ENCODE assay signal across 11 cellular contexts in the genomic region with DNA sequence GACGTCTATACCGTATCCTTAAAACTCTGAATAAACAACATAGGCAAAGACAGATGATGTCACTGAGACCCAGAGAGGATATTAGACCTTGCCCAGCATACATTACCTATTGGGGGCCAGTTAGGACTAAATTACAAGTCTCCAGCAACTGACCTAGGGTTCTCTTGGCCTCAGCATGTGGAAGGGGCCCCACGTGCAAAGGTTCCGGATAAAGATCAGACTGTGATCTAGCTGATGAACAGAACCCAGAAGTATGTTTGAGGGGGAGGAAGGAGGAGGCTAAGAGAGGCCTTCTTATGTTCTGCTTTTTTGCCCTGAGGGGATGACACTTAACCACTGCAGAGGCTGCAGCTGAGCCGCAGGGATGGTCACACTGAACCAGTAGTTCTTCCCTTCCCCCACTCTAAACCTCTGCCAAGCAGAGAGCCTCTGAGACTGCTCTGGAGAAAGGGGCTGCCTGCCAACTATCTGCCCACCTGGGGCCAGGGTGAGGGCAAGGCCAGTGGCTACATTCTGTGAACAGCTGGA. TPM values are rescaled to one million over a fixed set of nuclear protein-coding genes. Genes with fewer than 3 reads are reported as not detected.
DNase-seq lines count a peak whose midpoint lies in the region; ATAC-seq and TF ChIP-seq lines count a peak whose summit lies in the region.
"Had no signal": no experiment of that assay in that cellular context is flagged by ENCODE, and none has a peak within 500 bp of the region (broad histone marks: within the 10 kb centered on the region; RNA-seq: fewer than 3 reads in every experiment).

No MANE protein-coding gene starts in this region.

- no peak overlapping the region for H3K27ac Mint-ChIP-seq in CD8-positive, alpha-beta T cell
- H3K27ac Mint-ChIP-seq: stimulated activated effector memory CD8-positive, alpha-beta T cell treated with anti-CD3 and anti-CD28 coated beads, Interleukin-12 subunit alpha, Interleukin-12 subunit beta, amount 100 ng/mL, for 72 hours had no signal

- H3K9me3 Mint-ChIP-seq in CD8-positive, alpha-beta T cell: no peaks in the 10 kb centered on the region
- H3K9me3 Mint-ChIP-seq: naive thymus-derived CD8-positive, alpha-beta T cell; stimulated activated effector memory CD8-positive, alpha-beta T cell treated with anti-CD3 and anti-CD28 coated beads, Interleukin-12 subunit alpha, Interleukin-12 subunit beta, amount 100 ng/mL, for 72 hours had no signal

- no peaks in the 10 kb centered on the region for H3K36me3 ChIP-seq in CD8-positive, alpha-beta T cell (ENCODE audit: insufficient read depth, low read length)

- H3K4me1 Mint-ChIP-seq in CD8-positive, alpha-beta T cell (ENCODE audit: low read depth): peaks cover 6% of the 10 kb centered on the region
- H3K4me1 Mint-ChIP-seq: stimulated activated effector memory CD8-positive, alpha-beta T cell treated with anti-CD3 and anti-CD28 coated beads, Interleukin-12 subunit alpha, Interleukin-12 subunit beta, amount 100 ng/mL, for 72 hours had no signal

- no peaks in the 10 kb centered on the region for H3K9me3 ChIP-seq in CD8-positive, alpha-beta T cell (ENCODE audit: low read length)

- peak; percentile 28; the same call in 1 of the 2 replicates for TF ChIP-seq POLR2A in Raji (IDR thresholded peaks at IDR 0.05; ENCODE audit: insufficient read depth, low read depth, low read length)

- CTCF ChIA-PET in CD8-positive, alpha-beta T cell (lab: Charles Lee): interaction anchor here (1.2 kb wide), 1 partner anchor 123 kb away, joined by 3 read pairs; no protein-coding TSS in a partner anchor

- no peaks in the 10 kb centered on the region for H3K27me3 Mint-ChIP-seq in CD8-positive, alpha-beta T cell (ENCODE audit: low read depth)
- H3K27me3 Mint-ChIP-seq: naive thymus-derived CD8-positive, alpha-beta T cell had no signal

- H3K4me3 ChIP-seq in CD8-positive, alpha-beta T cell (ENCODE audit: low read depth, low read length): no peak overlapping the region

- peak; percentile 97 for DNase-seq in KBM-7
- DNase-seq in iris pigment epithelial cell (ENCODE audit: low read depth): peak; percentile 16
- DNase-seq in ureter (ENCODE audit: low spot score): no peak
- no peak for DNase-seq in stimulated activated CD4-positive, alpha-beta T cell treated with anti-CD3 and anti-CD28 coated beads, Interleukin-1b, Interleukin-23, amount 100 ng/mL, for 48 hours
- DNase-seq in CD8-positive, alpha-beta T cell: no peak

- POLR2A ChIA-PET in CD8-positive, alpha-beta T cell (lab: Charles Lee): interaction anchor here (0.5 kb wide), 1 partner anchor 265 kb away, joined by 4 read pairs; no protein-coding TSS in a partner anchor

- ATAC-seq in CD8-positive, alpha-beta T cell: no peak
- ATAC-seq in HG02571 (IDR thresholded peaks at IDR 0.05; ENCODE audit: unreplicated experiment): no peak
- ATAC-seq: naive thymus-derived CD8-positive, alpha-beta T cell; stimulated activated effector memory CD8-positive, alpha-beta T cell treated with anti-CD3 and anti-CD28 coated beads, Interleukin-12 subunit alpha, Interleukin-12 subunit beta, amount 100 ng/mL, for 72 hours had no signal

- no peaks in the 10 kb centered on the region for H3K27me3 ChIP-seq in CD8-positive, alpha-beta T cell (ENCODE audit: insufficient read depth, low read length)

- intact Hi-C loops in CD8-positive, alpha-beta T cell (cut with DNase I, micrococcal nuclease): loop anchor here (5.0 to 10.0 kb wide), 4 partner anchors 32 to 585 kb away; partner anchors contain the start of gene PRKAG2 (in 1 of the 2)

- in situ Hi-C loops in KBM-7 (cut with MboI; ENCODE audit: low pct_unique_long_range_greater_than_20kb, low sequenced_read_pairs): no loop called here

- peaks cover under 1% of the 10 kb centered on the region for H3K36me3 Mint-ChIP-seq in CD8-positive, alpha-beta T cell
- H3K36me3 Mint-ChIP-seq: naive thymus-derived CD8-positive, alpha-beta T cell had no signal

- no peak overlapping the region for H3K4me3 Mint-ChIP-seq in CD8-positive, alpha-beta T cell
- H3K4me3 Mint-ChIP-seq: stimulated activated effector memory CD8-positive, alpha-beta T cell treated with anti-CD3 and anti-CD28 coated beads, Interleukin-12 subunit alpha, Interleukin-12 subunit beta, amount 100 ng/mL, for 72 hours had no signal

- no peak for TF ChIP-seq CTCF in 22Rv1 (IDR thresholded peaks at IDR 0.05)
- TF ChIP-seq CTCF in CD8-positive, alpha-beta T cell (IDR thresholded peaks at IDR 0.05): no peak

- H3K27ac ChIP-seq in 22Rv1: peak overlapping the region; percentile 99
- no peak overlapping the region for H3K27ac ChIP-seq in CD8-positive, alpha-beta T cell (ENCODE audit: low read depth, low read length)
- H3K27ac ChIP-seq: epithelial cell of prostate had no signal

- peaks cover 7% of the 10 kb centered on the region for H3K4me1 ChIP-seq in CD8-positive, alpha-beta T cell (ENCODE audit: insufficient read depth, low read length)

RNA-seq across cellular contexts. Expression of gene KMT2C, which starts 24.0 kb away (rescaled TPM):
- 139 TPM for total RNA-seq in ureter
- total RNA-seq in CD8-positive, alpha-beta T cell: 100 to 1,000 TPM; 106 to 121 TPM

Comparison
In these comparisons a context has a peak if more than half of its experiments do, and no peak if none do; other contexts are left out.
1. DNase-seq: peak in KBM-7 (single experiment) and iris pigment epithelial cell (single experiment); none in ureter (single experiment), stimulated activated CD4-positive, alpha-beta T cell treated with anti-CD3 and anti-CD28 coated beads, Interleukin-1b, Interleukin-23, amount 100 ng/mL, for 48 hours (single experiment) and CD8-positive, alpha-beta T cell (0 of 7).